Comparison of ENCODE assay signal across 37 cellular contexts in genomic region chr1:48000883-48001282, GRCh38. TPM values are rescaled to one million over a fixed set of nuclear protein-coding genes. Genes with fewer than 3 reads are reported as not detected.
"Had no signal": no experiment of that assay in that cellular context is flagged by ENCODE, and none has a peak within 500 bp of the region (broad histone marks: within the 10 kb centered on the region; RNA-seq: fewer than 3 reads in every experiment).

No MANE protein-coding gene starts in this region.

- H2AFZ ChIP-seq: neural progenitor cell had no signal

- H3K4me3 ChIP-seq: adrenal gland, body of pancreas, colonic mucosa, gastroesophageal sphincter, left lung, lower lobe of right lung, neural progenitor cell, skin epidermis, thoracic aorta, uterus had no signal

- DNase-seq: activated CD4-positive, alpha-beta memory T cell treated with anti-CD3 and anti-CD28 coated beads for 36 hours; activated CD4-positive, alpha-beta T cell treated with anti-CD3 and anti-CD28 coated beads, Interleukin-2, amount 10 ng/mL, durations not matched to agents 24 days and 14 days; activated CD8-positive, alpha-beta memory T cell treated with anti-CD3 and anti-CD28 coated beads, Interleukin-2, amount 50 U/mL, for 4 hours; activated effector memory CD4-positive, alpha-beta T cell treated with anti-CD3 and anti-CD28 coated beads, Interleukin-2, amount 50 U/mL, for 16 hours; activated naive CD4-positive, alpha-beta T cell treated with anti-CD3 and anti-CD28 coated beads for 36 hours; activated naive CD8-positive, alpha-beta T cell treated with anti-CD3 and anti-CD28 coated beads for 36 hours; activated T-cell treated with anti-CD3 and anti-CD28 coated beads, Interleukin-2, amount 50 U/mL, for 1 hour; aorta; body of pancreas; cerebellar nuclear complex; colonic mucosa; effector memory CD8-positive, alpha-beta T cell; hippocampal formation; left lung; lower lobe of right lung; mesenchymal stem cell; naive thymus-derived CD8-positive, alpha-beta T cell; stimulated activated CD4-positive, alpha-beta T cell treated with anti-CD3 and anti-CD28 coated beads, Interleukin-4, amount 100 ng/mL, for 24 hours; T-helper 17 cell; T1000; uterus; WERI-Rb-1 had no signal

- H3K9ac ChIP-seq: neural progenitor cell had no signal

- H3K9me3 Mint-ChIP-seq: activated CD4-positive, alpha-beta memory T cell treated with anti-CD3 and anti-CD28 coated beads for 36 hours; activated CD4-positive, alpha-beta T cell treated with anti-CD3 and anti-CD28 coated beads, Interleukin-2, amount 10 ng/mL, durations not matched to agents 24 days and 14 days; activated naive CD4-positive, alpha-beta T cell treated with anti-CD3 and anti-CD28 coated beads for 36 hours; activated naive CD8-positive, alpha-beta T cell treated with anti-CD3 and anti-CD28 coated beads for 36 hours; activated T-helper 1 cell treated with anti-CD3 and anti-CD28 coated beads, Interleukin-12 subunit alpha, Interleukin-12 subunit beta, Interleukin-2, Interleukin-4 antibody, amounts not matched to agents 30 ng/mL and 10 ng/mL and 1 ng/mL, durations not matched to agents 14 hours and 24 hours and 36 hours; effector memory CD8-positive, alpha-beta T cell; neural progenitor cell; stimulated activated effector memory CD8-positive, alpha-beta T cell treated with anti-CD3 and anti-CD28 coated beads, Interleukin-12 subunit alpha, Interleukin-12 subunit beta, amount 100 ng/mL, for 72 hours; stimulated activated naive CD8-positive, alpha-beta T cell treated with anti-CD3 and anti-CD28 coated beads, Interleukin-15, Interleukin-2, amounts not matched to agents 100 ng/mL and 50 ng/mL, for 24 hours; type B pancreatic cell had no signal

- H3K36me3 ChIP-seq: adrenal gland, colonic mucosa, gastroesophageal sphincter, left lung, lower lobe of right lung, neural progenitor cell, thoracic aorta, uterus, WERI-Rb-1 had no signal

- ATAC-seq: activated CD4-positive, CD25-positive, alpha-beta regulatory T cell treated with anti-CD3 and anti-CD28 coated beads, Interleukin-2, amount 50 U/mL, for 24 hours; body of pancreas; effector memory CD8-positive, alpha-beta T cell; gastroesophageal sphincter; left lung; lower lobe of right lung; naive thymus-derived CD8-positive, alpha-beta T cell; sciatic nerve; stimulated activated effector memory CD8-positive, alpha-beta T cell treated with anti-CD3 and anti-CD28 coated beads, Interleukin-12 subunit alpha, Interleukin-12 subunit beta, amount 100 ng/mL, for 72 hours; T-helper 17 cell had no signal

- H3K27ac Mint-ChIP-seq: activated CD4-positive, alpha-beta memory T cell treated with anti-CD3 and anti-CD28 coated beads for 36 hours; activated CD4-positive, alpha-beta T cell treated with anti-CD3 and anti-CD28 coated beads, Interleukin-2, amount 10 ng/mL, durations not matched to agents 24 days and 14 days; activated naive CD4-positive, alpha-beta T cell treated with anti-CD3 and anti-CD28 coated beads for 36 hours; activated naive CD8-positive, alpha-beta T cell treated with anti-CD3 and anti-CD28 coated beads for 36 hours; activated T-helper 1 cell treated with anti-CD3 and anti-CD28 coated beads, Interleukin-12 subunit alpha, Interleukin-12 subunit beta, Interleukin-2, Interleukin-4 antibody, amounts not matched to agents 30 ng/mL and 10 ng/mL and 1 ng/mL, durations not matched to agents 14 hours and 24 hours and 36 hours; effector memory CD8-positive, alpha-beta T cell; naive thymus-derived CD8-positive, alpha-beta T cell; neural progenitor cell; stimulated activated effector memory CD8-positive, alpha-beta T cell treated with anti-CD3 and anti-CD28 coated beads, Interleukin-12 subunit alpha, Interleukin-12 subunit beta, amount 100 ng/mL, for 72 hours; stimulated activated naive CD8-positive, alpha-beta T cell treated with anti-CD3 and anti-CD28 coated beads, Interleukin-15, Interleukin-2, amounts not matched to agents 100 ng/mL and 50 ng/mL, for 24 hours; T-helper 17 cell; type B pancreatic cell had no signal

- H3K36me3 Mint-ChIP-seq: activated CD4-positive, alpha-beta memory T cell treated with anti-CD3 and anti-CD28 coated beads for 36 hours; activated naive CD8-positive, alpha-beta T cell treated with anti-CD3 and anti-CD28 coated beads for 36 hours; neural progenitor cell; stimulated activated effector memory CD8-positive, alpha-beta T cell treated with anti-CD3 and anti-CD28 coated beads, Interleukin-12 subunit alpha, Interleukin-12 subunit beta, amount 100 ng/mL, for 72 hours; type B pancreatic cell had no signal

- H3K4me3 Mint-ChIP-seq: activated CD4-positive, alpha-beta memory T cell treated with anti-CD3 and anti-CD28 coated beads for 36 hours; activated CD4-positive, alpha-beta T cell treated with anti-CD3 and anti-CD28 coated beads, Interleukin-2, amount 10 ng/mL, durations not matched to agents 24 days and 14 days; activated naive CD4-positive, alpha-beta T cell treated with anti-CD3 and anti-CD28 coated beads for 36 hours; activated naive CD8-positive, alpha-beta T cell treated with anti-CD3 and anti-CD28 coated beads for 36 hours; activated T-helper 1 cell treated with anti-CD3 and anti-CD28 coated beads, Interleukin-12 subunit alpha, Interleukin-12 subunit beta, Interleukin-2, Interleukin-4 antibody, amounts not matched to agents 30 ng/mL and 10 ng/mL and 1 ng/mL, durations not matched to agents 14 hours and 24 hours and 36 hours; effector memory CD8-positive, alpha-beta T cell; naive thymus-derived CD8-positive, alpha-beta T cell; neural progenitor cell; stimulated activated effector memory CD8-positive, alpha-beta T cell treated with anti-CD3 and anti-CD28 coated beads, Interleukin-12 subunit alpha, Interleukin-12 subunit beta, amount 100 ng/mL, for 72 hours; stimulated activated naive CD8-positive, alpha-beta T cell treated with anti-CD3 and anti-CD28 coated beads, Interleukin-15, Interleukin-2, amounts not matched to agents 100 ng/mL and 50 ng/mL, for 24 hours; T-helper 17 cell; type B pancreatic cell had no signal

- H3K27ac ChIP-seq: adrenal gland, body of pancreas, colonic mucosa, gastroesophageal sphincter, left lung, lower lobe of right lung, neural progenitor cell, skin epidermis, thoracic aorta, uterus, WERI-Rb-1 had no signal

- H3K9me3 ChIP-seq: adrenal gland, body of pancreas, colonic mucosa, gastroesophageal sphincter, left lung, lower lobe of right lung, thoracic aorta, uterus had no signal

- H3K4me1 ChIP-seq: lower lobe of right lung, uterus had no signal

RNA-seq across cellular contexts. Expression of gene TRABD2B, which starts 3.7 kb away (rescaled TPM):
- total RNA-seq: activated CD4-positive, alpha-beta memory T cell treated with anti-CD3 and anti-CD28 coated beads for 36 hours; activated CD4-positive, alpha-beta T cell treated with anti-CD3 and anti-CD28 coated beads, Interleukin-2, amount 10 ng/mL, durations not matched to agents 24 days and 14 days; activated CD8-positive, alpha-beta memory T cell treated with anti-CD3 and anti-CD28 coated beads for 36 hours; activated naive CD4-positive, alpha-beta T cell treated with anti-CD3 and anti-CD28 coated beads for 36 hours; activated naive CD8-positive, alpha-beta T cell treated with anti-CD3 and anti-CD28 coated beads for 36 hours; activated T-helper 1 cell treated with anti-CD3 and anti-CD28 coated beads, Interleukin-12 subunit alpha, Interleukin-12 subunit beta, Interleukin-2, Interleukin-4 antibody, amounts not matched to agents 30 ng/mL and 10 ng/mL and 1 ng/mL, durations not matched to agents 14 hours and 24 hours and 36 hours; endothelial cell of umbilical vein; fibroblast of villous mesenchyme; naive thymus-derived CD8-positive, alpha-beta T cell; T-helper 17 cell had no signal
- polyA plus RNA-seq: endothelial cell of umbilical vein; fibroblast of lung; naive thymus-derived CD8-positive, alpha-beta T cell had no signal
